In genomic region chr17:57040571-57040970, GRCh38 we compare ENCODE assay signal across 26 cellular contexts.
"Had no signal": no experiment of that assay in that cellular context is flagged by ENCODE, and none has a peak within 500 bp of the region (broad histone marks: within the 10 kb centered on the region; RNA-seq: fewer than 3 reads in every experiment).

No MANE protein-coding gene starts in this region.

- H3K36me3 ChIP-seq: gastroesophageal sphincter, heart right ventricle, left lung, lower lobe of right lung had no signal

- H3K36me3 Mint-ChIP-seq: mesothelial cell of epicardium had no signal

- H3K27ac Mint-ChIP-seq: dendritic cell treated with granulocyte-macrophage colony-stimulating factor and Interleukin-4, amounts not matched to agents 40 ng/mL and 50 ng/mL, for 4 days; effector memory CD8-positive, alpha-beta T cell; endodermal cell; mesothelial cell of epicardium had no signal

- DNase-seq: cortex of kidney; effector CD8-positive, alpha-beta T cell; effector memory CD8-positive, alpha-beta T cell; endodermal cell; erythroblast; foreskin keratinocyte; glutamatergic neuron; head of caudate nucleus; heart right ventricle; hippocampal formation; left cardiac atrium; left lung; left ventricle myocardium superior; lower lobe of right lung; mesenchymal stem cell; mucosa of descending colon had no signal

- H3K4me3 Mint-ChIP-seq: dendritic cell treated with granulocyte-macrophage colony-stimulating factor and Interleukin-4, amounts not matched to agents 40 ng/mL and 50 ng/mL, for 4 days; effector memory CD8-positive, alpha-beta T cell; endodermal cell; mesothelial cell of epicardium had no signal

- H3K4me3 ChIP-seq: gastroesophageal sphincter, heart right ventricle, left lung, lower lobe of right lung, mucosa of descending colon had no signal

- H3K9me3 Mint-ChIP-seq: dendritic cell treated with granulocyte-macrophage colony-stimulating factor and Interleukin-4, amounts not matched to agents 40 ng/mL and 50 ng/mL, for 4 days; effector memory CD8-positive, alpha-beta T cell; endodermal cell; mesothelial cell of epicardium had no signal

- H3K9me3 ChIP-seq: gastroesophageal sphincter, heart right ventricle, left lung, lower lobe of right lung, mucosa of descending colon had no signal

- FAIRE-seq: colon, endometrium, frontal cortex, islet of Langerhans, keratinocyte had no signal

- ATAC-seq: effector memory CD8-positive, alpha-beta T cell; esophagus mucosa; foreskin keratinocyte; gastroesophageal sphincter; heart right ventricle; left cardiac atrium; left lung; left ventricle myocardium superior; lower lobe of right lung had no signal

- H3K4me1 Mint-ChIP-seq: endodermal cell had no signal

- H3K27ac ChIP-seq: epithelial cell of prostate, foreskin keratinocyte, gastroesophageal sphincter, heart right ventricle, left lung, lower lobe of right lung had no signal

- H3K4me1 ChIP-seq: foreskin keratinocyte had no signal
